10 cellular contexts compared by ENCODE assay signal in the genomic region with DNA sequence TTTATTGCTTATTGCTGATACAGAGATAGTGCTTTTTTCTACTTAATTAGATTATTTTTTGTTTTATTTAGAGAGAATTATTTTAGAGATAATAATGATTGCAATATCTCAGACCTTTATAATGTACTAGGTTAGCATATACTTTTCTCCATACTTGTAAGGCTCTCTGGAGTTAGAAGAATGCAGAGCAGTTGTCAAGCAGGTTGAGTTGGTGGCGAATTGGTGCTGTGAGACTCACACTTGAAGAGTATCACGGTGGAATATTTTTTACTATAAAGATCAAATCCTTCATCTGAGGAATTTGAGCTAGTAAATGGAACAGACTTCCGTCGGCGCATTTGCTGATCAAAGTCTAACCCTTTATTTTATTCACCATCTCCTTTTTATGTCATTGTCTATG. TPM values are rescaled to one million over a fixed set of nuclear protein-coding genes. Genes with fewer than 3 reads are reported as not detected.
"Had no signal": no experiment of that assay in that cellular context is flagged by ENCODE, and none has a peak within 500 bp of the region (broad histone marks: within the 10 kb centered on the region; RNA-seq: fewer than 3 reads in every experiment).

No MANE protein-coding gene starts in this region.

- H3K4me1 ChIP-seq: HAP-1 had no signal

- H3K4me2 ChIP-seq: GM23338 had no signal

- H3K27ac ChIP-seq: GM23248 had no signal

- H3K4me3 ChIP-seq: GM23248, GM23338, HAP-1 had no signal

- H3K9me3 ChIP-seq: HAP-1 had no signal

- DNase-seq: GOT3, H9 had no signal

- H2AFZ ChIP-seq: GM23248, GM23338 had no signal

- H3K9ac ChIP-seq: GM23248 had no signal

- ATAC-seq: HCT116 had no signal

- H3K36me3 ChIP-seq: HAP-1 had no signal

RNA-seq across cellular contexts. Expression of a gene that starts 47.3 kb away (rescaled TPM):
- total RNA-seq: GM23248, GM23338, H1, H4, H7, H9, HFFc6 had no signal
- polyA plus RNA-seq: GM23248, GM23338, H1 had no signal
